ENCODE assay signal across 1 cellular context in the genomic region with DNA sequence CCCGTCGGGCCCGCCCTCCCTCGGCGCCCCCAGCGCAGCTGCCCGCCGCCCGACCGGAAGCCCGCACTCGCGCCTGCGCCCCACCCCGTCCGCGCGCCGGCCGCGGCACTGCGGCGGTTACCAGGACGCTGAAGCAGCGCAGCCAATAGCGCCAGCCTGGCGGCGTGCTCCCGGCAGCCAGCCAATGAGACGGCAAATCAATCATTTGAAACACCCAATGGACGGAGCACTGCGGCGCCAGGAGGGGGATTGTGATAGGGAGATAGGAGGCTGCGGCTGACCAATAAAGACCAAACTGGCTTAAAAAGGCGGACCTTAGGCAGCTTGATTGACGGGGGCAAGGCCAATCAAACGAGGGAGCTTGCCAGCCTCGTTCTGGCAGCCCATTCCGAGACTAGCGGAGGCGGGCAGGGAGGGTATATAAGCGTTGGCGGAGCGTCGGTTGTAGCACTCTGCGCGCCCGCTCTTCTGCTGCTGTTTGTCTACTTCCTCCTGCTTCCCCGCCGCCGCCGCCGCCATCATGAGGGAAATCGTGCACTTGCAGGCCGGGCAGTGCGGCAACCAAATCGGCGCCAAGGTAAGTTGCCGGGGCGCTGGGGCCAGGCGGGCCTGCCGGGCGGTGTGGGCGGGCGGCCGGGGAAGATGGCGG.
TF ChIP-seq lines count a peak whose summit lies in the region.

A gene (plus strand): TSS at position 447 of the 649 bp plus-strand sequence. CDS start 74 bp downstream, at position 521.

TF ChIP-seq in K562, 482 proteins besides CTCF, POLR2A, EP300 and RAD21 (continued from another document and continues in another):
- TF ChIP-seq, protein P1, sequence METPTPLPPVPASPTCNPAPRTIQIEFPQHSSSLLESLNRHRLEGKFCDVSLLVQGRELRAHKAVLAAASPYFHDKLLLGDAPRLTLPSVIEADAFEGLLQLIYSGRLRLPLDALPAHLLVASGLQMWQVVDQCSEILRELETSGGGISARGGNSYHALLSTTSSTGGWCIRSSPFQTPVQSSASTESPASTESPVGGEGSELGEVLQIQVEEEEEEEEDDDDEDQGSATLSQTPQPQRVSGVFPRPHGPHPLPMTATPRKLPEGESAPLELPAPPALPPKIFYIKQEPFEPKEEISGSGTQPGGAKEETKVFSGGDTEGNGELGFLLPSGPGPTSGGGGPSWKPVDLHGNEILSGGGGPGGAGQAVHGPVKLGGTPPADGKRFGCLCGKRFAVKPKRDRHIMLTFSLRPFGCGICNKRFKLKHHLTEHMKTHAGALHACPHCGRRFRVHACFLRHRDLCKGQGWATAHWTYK (CRISPR knock-in tag; IDR thresholded peaks at IDR 0.05): peak; percentile 70
- TF ChIP-seq MYNN (IDR thresholded peaks at IDR 0.05): peak; percentile 41; the same call in 1 of the 2 replicates
- no peak for TF ChIP-seq MYNN (CRISPR knock-in tag; IDR thresholded peaks at IDR 0.05)
- TF ChIP-seq NONO (IDR thresholded peaks at IDR 0.05; ENCODE audit: low read depth in 2 of 2, low read length in 1 of 2): peak in 1 of 2 experiments; percentile 92; a peak in 2 of 4 replicates
- no peak for TF ChIP-seq BRD9 (IDR thresholded peaks at IDR 0.05; ENCODE audit: low read depth, partially characterized antibody)
- TF ChIP-seq ZNF134 (CRISPR knock-in tag; conservative IDR thresholded peaks at IDR 0.05): no peak
- TF ChIP-seq ZNF23 (CRISPR knock-in tag; IDR thresholded peaks at IDR 0.05): no peak
- no peak for TF ChIP-seq SMAD3 (CRISPR knock-in tag; conservative IDR thresholded peaks at IDR 0.05)
- peak; percentile 82; the same call in 1 of the 2 replicates for TF ChIP-seq ZBTB1 (CRISPR knock-in tag; IDR thresholded peaks at IDR 0.05; ENCODE audit: borderline replicate concordance, low read depth)
- TF ChIP-seq SIX5 (IDR thresholded peaks at IDR 0.05; ENCODE audit: borderline replicate concordance in 1 of 2, insufficient read depth in 1 of 2, low read depth in 1 of 2, low read length in 2 of 2): no peak
- TF ChIP-seq EZH2 (IDR thresholded peaks at IDR 0.05; ENCODE audit: borderline replicate concordance, low read depth, low read length): no peak
- TF ChIP-seq MTA1 (IDR thresholded peaks at IDR 0.05; ENCODE audit: borderline replicate concordance): no peak
- peak; percentile 100 for TF ChIP-seq POLR2B (IDR thresholded peaks at IDR 0.05; ENCODE audit: low read depth, partially characterized antibody)
- TF ChIP-seq, protein P2, sequence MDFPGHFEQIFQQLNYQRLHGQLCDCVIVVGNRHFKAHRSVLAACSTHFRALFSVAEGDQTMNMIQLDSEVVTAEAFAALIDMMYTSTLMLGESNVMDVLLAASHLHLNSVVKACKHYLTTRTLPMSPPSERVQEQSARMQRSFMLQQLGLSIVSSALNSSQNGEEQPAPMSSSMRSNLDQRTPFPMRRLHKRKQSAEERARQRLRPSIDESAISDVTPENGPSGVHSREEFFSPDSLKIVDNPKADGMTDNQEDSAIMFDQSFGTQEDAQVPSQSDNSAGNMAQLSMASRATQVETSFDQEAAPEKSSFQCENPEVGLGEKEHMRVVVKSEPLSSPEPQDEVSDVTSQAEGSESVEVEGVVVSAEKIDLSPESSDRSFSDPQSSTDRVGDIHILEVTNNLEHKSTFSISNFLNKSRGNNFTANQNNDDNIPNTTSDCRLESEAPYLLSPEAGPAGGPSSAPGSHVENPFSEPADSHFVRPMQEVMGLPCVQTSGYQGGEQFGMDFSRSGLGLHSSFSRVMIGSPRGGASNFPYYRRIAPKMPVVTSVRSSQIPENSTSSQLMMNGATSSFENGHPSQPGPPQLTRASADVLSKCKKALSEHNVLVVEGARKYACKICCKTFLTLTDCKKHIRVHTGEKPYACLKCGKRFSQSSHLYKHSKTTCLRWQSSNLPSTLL (IDR thresholded peaks at IDR 0.05): no peak
- TF ChIP-seq ATF1 (CRISPR knock-in tag; IDR thresholded peaks at IDR 0.05): no peak
- TF ChIP-seq ATF1 (tag; IDR thresholded peaks at IDR 0.05): peak; percentile 78
- TF ChIP-seq ZNF140 (CRISPR knock-in tag; IDR thresholded peaks at IDR 0.05): no peak
- TF ChIP-seq ZNF589 (CRISPR knock-in tag; IDR thresholded peaks at IDR 0.05; ENCODE audit: low read depth): no peak
- 0 out of 2 replicates have a peak, but pooled peaks have one; percentile 17 for TF ChIP-seq ZC3H11A (IDR thresholded peaks at IDR 0.05; ENCODE audit: low read depth, low read length)
- no peak for TF ChIP-seq STAT5B (CRISPR knock-in tag; IDR thresholded peaks at IDR 0.05)
- TF ChIP-seq ZC3H8 (IDR thresholded peaks at IDR 0.05): no peak
- TF ChIP-seq, protein P3, sequence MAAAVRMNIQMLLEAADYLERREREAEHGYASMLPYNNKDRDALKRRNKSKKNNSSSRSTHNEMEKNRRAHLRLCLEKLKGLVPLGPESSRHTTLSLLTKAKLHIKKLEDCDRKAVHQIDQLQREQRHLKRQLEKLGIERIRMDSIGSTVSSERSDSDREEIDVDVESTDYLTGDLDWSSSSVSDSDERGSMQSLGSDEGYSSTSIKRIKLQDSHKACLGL (CRISPR knock-in tag; IDR thresholded peaks at IDR 0.05; ENCODE audit: borderline replicate concordance, poor library complexity, severe bottlenecking): no peak
- no peak for TF ChIP-seq ZNF316 (IDR thresholded peaks at IDR 0.05)
- TF ChIP-seq, protein P4, sequence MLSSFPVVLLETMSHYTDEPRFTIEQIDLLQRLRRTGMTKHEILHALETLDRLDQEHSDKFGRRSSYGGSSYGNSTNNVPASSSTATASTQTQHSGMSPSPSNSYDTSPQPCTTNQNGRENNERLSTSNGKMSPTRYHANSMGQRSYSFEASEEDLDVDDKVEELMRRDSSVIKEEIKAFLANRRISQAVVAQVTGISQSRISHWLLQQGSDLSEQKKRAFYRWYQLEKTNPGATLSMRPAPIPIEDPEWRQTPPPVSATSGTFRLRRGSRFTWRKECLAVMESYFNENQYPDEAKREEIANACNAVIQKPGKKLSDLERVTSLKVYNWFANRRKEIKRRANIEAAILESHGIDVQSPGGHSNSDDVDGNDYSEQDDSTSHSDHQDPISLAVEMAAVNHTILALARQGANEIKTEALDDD (IDR thresholded peaks at IDR 0.05): no peak
- TF ChIP-seq, protein P5, sequence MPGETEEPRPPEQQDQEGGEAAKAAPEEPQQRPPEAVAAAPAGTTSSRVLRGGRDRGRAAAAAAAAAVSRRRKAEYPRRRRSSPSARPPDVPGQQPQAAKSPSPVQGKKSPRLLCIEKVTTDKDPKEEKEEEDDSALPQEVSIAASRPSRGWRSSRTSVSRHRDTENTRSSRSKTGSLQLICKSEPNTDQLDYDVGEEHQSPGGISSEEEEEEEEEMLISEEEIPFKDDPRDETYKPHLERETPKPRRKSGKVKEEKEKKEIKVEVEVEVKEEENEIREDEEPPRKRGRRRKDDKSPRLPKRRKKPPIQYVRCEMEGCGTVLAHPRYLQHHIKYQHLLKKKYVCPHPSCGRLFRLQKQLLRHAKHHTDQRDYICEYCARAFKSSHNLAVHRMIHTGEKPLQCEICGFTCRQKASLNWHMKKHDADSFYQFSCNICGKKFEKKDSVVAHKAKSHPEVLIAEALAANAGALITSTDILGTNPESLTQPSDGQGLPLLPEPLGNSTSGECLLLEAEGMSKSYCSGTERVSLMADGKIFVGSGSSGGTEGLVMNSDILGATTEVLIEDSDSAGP (CRISPR knock-in tag; IDR thresholded peaks at IDR 0.05): 0 out of 2 replicates have a peak, but pooled peaks have one; percentile 32
- peak; percentile 96 for TF ChIP-seq MYBL2 (IDR thresholded peaks at IDR 0.05; ENCODE audit: low read depth)
- TF ChIP-seq MYBL2 (CRISPR knock-in tag; IDR thresholded peaks at IDR 0.05; ENCODE audit: borderline replicate concordance): peak; percentile 91; the same call in 1 of the 2 replicates
- TF ChIP-seq, protein P6, sequence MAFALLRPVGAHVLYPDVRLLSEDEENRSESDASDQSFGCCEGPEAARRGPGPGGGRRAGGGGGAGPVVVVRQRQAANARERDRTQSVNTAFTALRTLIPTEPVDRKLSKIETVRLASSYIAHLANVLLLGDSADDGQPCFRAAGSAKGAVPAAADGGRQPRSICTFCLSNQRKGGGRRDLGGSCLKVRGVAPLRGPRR (CRISPR knock-in tag; IDR thresholded peaks at IDR 0.05): no peak
- TF ChIP-seq BRF1 (IDR thresholded peaks at IDR 0.05; ENCODE audit: borderline replicate concordance, extremely low read depth, insufficient read length): no peak
- peak; percentile 65 for TF ChIP-seq HCFC1 (IDR thresholded peaks at IDR 0.05; ENCODE audit: low read depth, low read length)
- no peak for TF ChIP-seq MEF2A (IDR thresholded peaks at IDR 0.05; ENCODE audit: control insufficient read depth, low read depth, low read length)
- TF ChIP-seq, protein P7, sequence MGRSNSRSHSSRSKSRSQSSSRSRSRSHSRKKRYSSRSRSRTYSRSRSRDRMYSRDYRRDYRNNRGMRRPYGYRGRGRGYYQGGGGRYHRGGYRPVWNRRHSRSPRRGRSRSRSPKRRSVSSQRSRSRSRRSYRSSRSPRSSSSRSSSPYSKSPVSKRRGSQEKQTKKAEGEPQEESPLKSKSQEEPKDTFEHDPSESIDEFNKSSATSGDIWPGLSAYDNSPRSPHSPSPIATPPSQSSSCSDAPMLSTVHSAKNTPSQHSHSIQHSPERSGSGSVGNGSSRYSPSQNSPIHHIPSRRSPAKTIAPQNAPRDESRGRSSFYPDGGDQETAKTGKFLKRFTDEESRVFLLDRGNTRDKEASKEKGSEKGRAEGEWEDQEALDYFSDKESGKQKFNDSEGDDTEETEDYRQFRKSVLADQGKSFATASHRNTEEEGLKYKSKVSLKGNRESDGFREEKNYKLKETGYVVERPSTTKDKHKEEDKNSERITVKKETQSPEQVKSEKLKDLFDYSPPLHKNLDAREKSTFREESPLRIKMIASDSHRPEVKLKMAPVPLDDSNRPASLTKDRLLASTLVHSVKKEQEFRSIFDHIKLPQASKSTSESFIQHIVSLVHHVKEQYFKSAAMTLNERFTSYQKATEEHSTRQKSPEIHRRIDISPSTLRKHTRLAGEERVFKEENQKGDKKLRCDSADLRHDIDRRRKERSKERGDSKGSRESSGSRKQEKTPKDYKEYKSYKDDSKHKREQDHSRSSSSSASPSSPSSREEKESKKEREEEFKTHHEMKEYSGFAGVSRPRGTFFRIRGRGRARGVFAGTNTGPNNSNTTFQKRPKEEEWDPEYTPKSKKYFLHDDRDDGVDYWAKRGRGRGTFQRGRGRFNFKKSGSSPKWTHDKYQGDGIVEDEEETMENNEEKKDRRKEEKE (IDR thresholded peaks at IDR 0.05; ENCODE audit: borderline replicate concordance in 1 of 2, control insufficient read depth in 1 of 2, low read depth in 2 of 2, low read length in 1 of 2): peak in 1 of 2 experiments; percentile 8; a peak in 1 of 4 replicates
- no peak for TF ChIP-seq MCM7 (IDR thresholded peaks at IDR 0.05)
- TF ChIP-seq, protein P8, sequence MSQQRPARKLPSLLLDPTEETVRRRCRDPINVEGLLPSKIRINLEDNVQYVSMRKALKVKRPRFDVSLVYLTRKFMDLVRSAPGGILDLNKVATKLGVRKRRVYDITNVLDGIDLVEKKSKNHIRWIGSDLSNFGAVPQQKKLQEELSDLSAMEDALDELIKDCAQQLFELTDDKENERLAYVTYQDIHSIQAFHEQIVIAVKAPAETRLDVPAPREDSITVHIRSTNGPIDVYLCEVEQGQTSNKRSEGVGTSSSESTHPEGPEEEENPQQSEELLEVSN (IDR thresholded peaks at IDR 0.05; ENCODE audit: borderline replicate concordance in 1 of 2, extremely low read depth in 1 of 2, insufficient read depth in 1 of 2, insufficient read length in 1 of 2, low read depth in 1 of 2, low read length in 1 of 2, poor library complexity in 1 of 2, severe bottlenecking in 1 of 2): peak in 1 of 2 experiments; percentile 65
- no peak for TF ChIP-seq MECOM (CRISPR knock-in tag; IDR thresholded peaks at IDR 0.05)
- peak; percentile 59 for TF ChIP-seq MYC (IDR thresholded peaks at IDR 0.05; ENCODE audit: low read depth, low read length)
- no peak for TF ChIP-seq MYC (CRISPR knock-in tag; IDR thresholded peaks at IDR 0.05; ENCODE audit: borderline replicate concordance, low read depth)
- TF ChIP-seq, protein P9, sequence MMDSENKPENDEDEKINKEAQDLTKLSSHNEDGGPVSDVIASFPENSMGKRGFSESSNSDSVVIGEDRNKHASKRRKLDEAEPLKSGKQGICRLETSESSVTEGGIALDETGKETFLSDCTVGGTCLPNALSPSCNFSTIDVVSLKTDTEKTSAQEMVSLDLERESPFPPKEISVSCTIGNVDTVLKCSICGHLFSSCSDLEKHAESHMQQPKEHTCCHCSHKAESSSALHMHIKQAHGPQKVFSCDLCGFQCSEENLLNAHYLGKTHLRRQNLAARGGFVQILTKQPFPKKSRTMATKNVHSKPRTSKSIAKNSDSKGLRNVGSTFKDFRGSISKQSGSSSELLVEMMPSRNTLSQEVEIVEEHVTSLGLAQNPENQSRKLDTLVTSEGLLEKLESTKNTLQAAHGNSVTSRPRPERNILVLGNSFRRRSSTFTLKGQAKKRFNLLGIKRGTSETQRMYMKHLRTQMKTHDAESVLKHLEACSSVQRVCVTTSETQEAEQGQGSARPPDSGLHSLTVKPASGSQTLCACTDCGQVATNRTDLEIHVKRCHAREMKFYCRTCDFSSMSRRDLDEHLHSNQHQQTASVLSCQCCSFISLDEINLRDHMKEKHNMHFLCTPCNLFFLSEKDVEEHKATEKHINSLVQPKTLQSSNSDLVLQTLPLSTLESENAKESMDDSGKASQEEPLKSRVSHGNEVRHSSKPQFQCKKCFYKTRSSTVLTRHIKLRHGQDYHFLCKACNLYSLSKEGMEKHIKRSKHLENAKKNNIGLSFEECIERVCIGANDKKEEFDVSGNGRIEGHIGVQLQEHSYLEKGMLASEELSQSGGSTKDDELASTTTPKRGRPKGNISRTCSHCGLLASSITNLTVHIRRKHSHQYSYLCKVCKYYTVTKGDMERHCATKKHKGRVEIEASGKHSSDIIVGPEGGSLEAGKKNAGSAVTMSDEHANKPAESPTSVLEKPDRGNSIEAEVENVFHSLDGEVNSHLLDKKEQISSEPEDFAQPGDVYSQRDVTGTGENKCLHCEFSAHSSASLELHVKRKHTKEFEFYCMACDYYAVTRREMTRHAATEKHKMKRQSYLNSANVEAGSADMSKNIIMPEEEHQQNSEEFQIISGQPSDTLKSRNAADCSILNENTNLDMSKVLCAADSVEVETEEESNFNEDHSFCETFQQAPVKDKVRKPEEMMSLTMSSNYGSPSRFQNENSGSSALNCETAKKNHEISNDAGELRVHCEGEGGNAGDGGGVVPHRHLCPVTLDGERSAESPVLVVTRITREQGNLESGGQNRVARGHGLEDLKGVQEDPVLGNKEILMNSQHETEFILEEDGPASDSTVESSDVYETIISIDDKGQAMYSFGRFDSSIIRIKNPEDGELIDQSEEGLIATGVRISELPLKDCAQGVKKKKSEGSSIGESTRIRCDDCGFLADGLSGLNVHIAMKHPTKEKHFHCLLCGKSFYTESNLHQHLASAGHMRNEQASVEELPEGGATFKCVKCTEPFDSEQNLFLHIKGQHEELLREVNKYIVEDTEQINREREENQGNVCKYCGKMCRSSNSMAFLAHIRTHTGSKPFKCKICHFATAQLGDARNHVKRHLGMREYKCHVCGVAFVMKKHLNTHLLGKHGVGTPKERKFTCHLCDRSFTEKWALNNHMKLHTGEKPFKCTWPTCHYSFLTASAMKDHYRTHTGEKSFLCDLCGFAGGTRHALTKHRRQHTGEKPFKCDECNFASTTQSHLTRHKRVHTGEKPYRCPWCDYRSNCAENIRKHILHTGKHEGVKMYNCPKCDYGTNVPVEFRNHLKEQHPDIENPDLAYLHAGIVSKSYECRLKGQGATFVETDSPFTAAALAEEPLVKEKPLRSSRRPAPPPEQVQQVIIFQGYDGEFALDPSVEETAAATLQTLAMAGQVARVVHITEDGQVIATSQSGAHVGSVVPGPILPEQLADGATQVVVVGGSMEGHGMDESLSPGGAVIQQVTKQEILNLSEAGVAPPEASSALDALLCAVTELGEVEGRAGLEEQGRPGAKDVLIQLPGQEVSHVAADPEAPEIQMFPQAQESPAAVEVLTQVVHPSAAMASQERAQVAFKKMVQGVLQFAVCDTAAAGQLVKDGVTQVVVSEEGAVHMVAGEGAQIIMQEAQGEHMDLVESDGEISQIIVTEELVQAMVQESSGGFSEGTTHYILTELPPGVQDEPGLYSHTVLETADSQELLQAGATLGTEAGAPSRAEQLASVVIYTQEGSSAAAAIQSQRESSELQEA (IDR thresholded peaks at IDR 0.05; ENCODE audit: low read depth): no peak
